In genomic region chr5:75717082-75717922, GRCh38 we compare ENCODE assay signal across 1 cellular context.
A peak's percentile ranks its signal among the peaks of the same experiment; 100 is the strongest.
TF ChIP-seq lines count a peak whose summit lies in the region.

Gene POC5, minus strand, starts transcription at chr5:75717437. Its CDS starts 4,500 bp downstream, at chr5:75712937.

TF ChIP-seq in HEK293, 187 proteins besides CTCF, POLR2A, EP300 and RAD21 (continued from another document):
- peak; percentile 71; the same call in 1 of the 2 replicates for TF ChIP-seq ZNF518A (tag by site-specific recombination; conservative IDR thresholded peaks at IDR 0.05; ENCODE audit: low read depth)
- no peak for TF ChIP-seq ZNF48 (tag by site-specific recombination; IDR thresholded peaks at IDR 0.05)
- TF ChIP-seq KLF1 (tag by site-specific recombination; IDR thresholded peaks at IDR 0.05): 0 out of 2 replicates have a peak, but pooled peaks have one; percentile 29
- TF ChIP-seq ZNF76 (tag by site-specific recombination; IDR thresholded peaks at IDR 0.05; ENCODE audit: borderline replicate concordance, low read depth): peak; percentile 78
- peak; percentile 85 for TF ChIP-seq PRDM4 (tag by site-specific recombination; IDR thresholded peaks at IDR 0.05)
- peak; percentile 97 for TF ChIP-seq SP3 (tag by site-specific recombination; IDR thresholded peaks at IDR 0.05)
- no peak; the same call in 1 of the 2 replicates for TF ChIP-seq KLF7 (tag by site-specific recombination; IDR thresholded peaks at IDR 0.05; ENCODE audit: borderline replicate concordance)
- TF ChIP-seq ZIC2 (tag by site-specific recombination; IDR thresholded peaks at IDR 0.05): 0 out of 2 replicates have a peak, but pooled peaks have one; percentile 39
- peak; percentile 48; the same call in 1 of the 2 replicates for TF ChIP-seq INSM2 (tag by site-specific recombination; IDR thresholded peaks at IDR 0.05)
- no peak for TF ChIP-seq ZNF350 (tag by site-specific recombination; IDR thresholded peaks at IDR 0.05)
